22 cellular contexts compared by ENCODE assay signal in the genomic region with DNA sequence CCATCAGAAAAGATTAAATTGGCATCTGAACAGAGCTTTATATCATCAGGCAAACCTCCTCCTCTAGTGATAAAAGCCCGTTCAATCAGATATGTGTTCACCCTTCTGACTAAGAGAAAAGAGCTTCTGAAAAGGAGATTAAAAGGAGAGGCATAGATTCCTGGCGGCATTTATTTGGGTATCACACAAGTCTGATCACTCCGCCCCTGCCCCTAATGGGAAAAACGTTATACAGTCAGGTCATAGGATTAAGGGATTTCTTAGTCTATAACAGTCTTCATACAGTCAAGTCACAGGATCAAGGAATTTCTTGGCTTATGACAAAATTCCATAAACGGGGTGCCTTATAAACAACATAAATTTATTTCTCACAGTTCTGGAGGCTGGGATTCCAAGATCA.
DNase-seq lines count a peak whose midpoint lies in the region; ATAC-seq and TF ChIP-seq lines count a peak whose summit lies in the region.
"Had no signal": no experiment of that assay in that cellular context is flagged by ENCODE, and none has a peak within 500 bp of the region (broad histone marks: within the 10 kb centered on the region; RNA-seq: fewer than 3 reads in every experiment).

No MANE protein-coding gene starts in this region.

- no peak for DNase-seq in activated CD8-positive, alpha-beta memory T cell treated with anti-CD3 and anti-CD28 coated beads, Interleukin-2, amount 10 ng/mL, durations not matched to agents 7 days and 5 days
- no peak for DNase-seq in activated CD8-positive, alpha-beta memory T cell treated with anti-CD3 and anti-CD28 coated beads for 24 hours
- no peak for DNase-seq in CD4-positive, alpha-beta T cell
- DNase-seq in CD4-positive, alpha-beta memory T cell = no peak
- no peak for DNase-seq in naive thymus-derived CD4-positive, alpha-beta T cell
- no peak for DNase-seq in activated T-helper 2 cell treated with anti-CD3 and anti-CD28 coated beads, Interferon-gamma antibody, Interleukin-2, Interleukin-4, amounts not matched to agents 10 μg/mL and 5 μg/mL and 100 μg/mL, durations not matched to agents 14 hours and 24 hours and 36 hours (ENCODE audit: low spot score)
- DNase-seq: C1 segment of cervical spinal cord; DMS153; DND-41; KBM-7; MV-4-11; NCI-H1105; NCI-H1436 treated with DMSO at 0.1 percent for 48 hours; NCI-H187 treated with DMSO at 0.1 percent for 48 hours; NCI-H2107; NCI-H524; NCI-H748 treated with DMSO at 0.1 percent for 48 hours; NK-92 treated with Interleukin-12 subunit alpha and Interleukin-12 subunit beta, amount 100 ng/mL, for 24 hours; PC-3; SJCRH30 had no signal

- peaks cover 35% of the 10 kb centered on the region for H3K36me3 Mint-ChIP-seq in activated CD8-positive, alpha-beta memory T cell treated with anti-CD3 and anti-CD28 coated beads, Interleukin-2, amount 10 ng/mL, durations not matched to agents 7 days and 5 days
- H3K36me3 Mint-ChIP-seq in CD4-positive, alpha-beta T cell (ENCODE audit: low read depth) = peaks cover 20% of the 10 kb centered on the region
- peaks cover 6 to 8% of the 10 kb centered on the region in 2 donors for H3K36me3 Mint-ChIP-seq in CD4-positive, alpha-beta memory T cell
- H3K36me3 Mint-ChIP-seq in naive thymus-derived CD4-positive, alpha-beta T cell = peaks cover 0 to 37% (median 9%) of the 10 kb centered on the region in 5 donors
- H3K36me3 Mint-ChIP-seq in activated T-helper 2 cell treated with anti-CD3 and anti-CD28 coated beads, Interferon-gamma antibody, Interleukin-2, Interleukin-4, amounts not matched to agents 10 μg/mL and 5 μg/mL and 100 μg/mL, durations not matched to agents 14 hours and 24 hours and 36 hours (ENCODE audit: low read depth) = peaks cover 33% of the 10 kb centered on the region

- CTCF ChIA-PET in activated CD8-positive, alpha-beta memory T cell treated with anti-CD3 and anti-CD28 coated beads, Interleukin-2, amount 10 ng/mL, durations not matched to agents 7 days and 5 days (lab: Charles Lee) = interaction anchor here (1.0 to 3.1 kb wide), 3 partner anchors 10 to 275 kb away, joined by 3 to 11 read pairs (median 4); no protein-coding TSS in a partner anchor
- CTCF ChIA-PET in CD4-positive, alpha-beta T cell (lab: Charles Lee) = interaction anchor here (1.2 kb wide), 1 partner anchor 14 kb away, joined by 4 read pairs; no protein-coding TSS in a partner anchor
- CTCF ChIA-PET in CD4-positive, alpha-beta memory T cell (lab: Charles Lee; ENCODE audit: partially characterized antibody) = interaction anchor here (0.7 to 2.5 kb wide), 6 partner anchors 7 to 1359 kb away, joined by 3 to 10 read pairs (median 4); no protein-coding TSS in a partner anchor
- CTCF ChIA-PET in naive thymus-derived CD4-positive, alpha-beta T cell (lab: Charles Lee) = interaction anchor here (1.5 to 1.8 kb wide), 2 partner anchors 11 to 161 kb away, joined by 5 to 6 read pairs; no protein-coding TSS in a partner anchor

- no peaks in the 10 kb centered on the region for H3K27me3 ChIP-seq in CD4-positive, alpha-beta T cell (ENCODE audit: control insufficient read depth, insufficient read depth, low read length)
- no peaks in the 10 kb centered on the region for H3K27me3 ChIP-seq in CD4-positive, alpha-beta memory T cell (ENCODE audit: insufficient read depth, low read length)
- H3K27me3 ChIP-seq in naive thymus-derived CD4-positive, alpha-beta T cell (ENCODE audit: control insufficient read depth in 2 of 2, insufficient read depth in 2 of 2, low read length in 2 of 2) = no peaks in the 10 kb centered on the region
- H3K27me3 ChIP-seq: SJCRH30 had no signal

- H3K9me3 Mint-ChIP-seq in activated CD8-positive, alpha-beta memory T cell treated with anti-CD3 and anti-CD28 coated beads, Interleukin-2, amount 10 ng/mL, durations not matched to agents 7 days and 5 days (ENCODE audit: low read depth) = peaks cover 4% of the 10 kb centered on the region
- peaks cover 3% of the 10 kb centered on the region for H3K9me3 Mint-ChIP-seq in CD4-positive, alpha-beta T cell
- peaks cover 0 to 11% (median 7%) of the 10 kb centered on the region in 8 donors for H3K9me3 Mint-ChIP-seq in CD4-positive, alpha-beta memory T cell
- H3K9me3 Mint-ChIP-seq in naive thymus-derived CD4-positive, alpha-beta T cell = peaks cover 0 to 25% (median 5%) of the 10 kb centered on the region in 11 donors
- peaks cover 17% of the 10 kb centered on the region for H3K9me3 Mint-ChIP-seq in activated T-helper 2 cell treated with anti-CD3 and anti-CD28 coated beads, Interferon-gamma antibody, Interleukin-2, Interleukin-4, amounts not matched to agents 10 μg/mL and 5 μg/mL and 100 μg/mL, durations not matched to agents 14 hours and 24 hours and 36 hours

- TF ChIP-seq CTCF in CD4-positive, alpha-beta T cell (IDR thresholded peaks at IDR 0.05) = no peak

- H3K27ac ChIP-seq in CD4-positive, alpha-beta T cell (ENCODE audit: low read depth, low read length) = no peak overlapping the region
- H3K27ac ChIP-seq in CD4-positive, alpha-beta memory T cell (ENCODE audit: low read depth, low read length) = no peak overlapping the region
- H3K27ac ChIP-seq in naive thymus-derived CD4-positive, alpha-beta T cell (ENCODE audit: low read depth, low read length) = no peak overlapping the region
- H3K27ac ChIP-seq: SJCRH30 had no signal

- H3K9me3 ChIP-seq in CD4-positive, alpha-beta T cell (ENCODE audit: control insufficient read depth, low read length) = no peaks in the 10 kb centered on the region
- no peaks in the 10 kb centered on the region for H3K9me3 ChIP-seq in CD4-positive, alpha-beta memory T cell (ENCODE audit: control insufficient read depth in 1 of 2, low read length in 2 of 2)
- peaks cover 0 to 4% (median 0%) of the 10 kb centered on the region in 3 experiments for H3K9me3 ChIP-seq in naive thymus-derived CD4-positive, alpha-beta T cell (ENCODE audit: control insufficient read depth in 2 of 3, low read length in 3 of 3)
- H3K9me3 ChIP-seq: SJCRH30 had no signal

- POLR2A ChIA-PET in CD4-positive, alpha-beta T cell (lab: Charles Lee) = interaction anchor here (1.1 kb wide), 2 partner anchors 9 to 13 kb away, joined by 3 to 4 read pairs; no protein-coding TSS in a partner anchor
- POLR2A ChIA-PET in CD4-positive, alpha-beta memory T cell (lab: Charles Lee; ENCODE audit: partially characterized antibody) = interaction anchor here (1.0 kb wide), 1 partner anchor 8 kb away, joined by 4 read pairs; no protein-coding TSS in a partner anchor
- POLR2A ChIA-PET in naive thymus-derived CD4-positive, alpha-beta T cell (lab: Charles Lee) = interaction anchor here (1.1 to 2.5 kb wide), 5 partner anchors 10 to 95 kb away, joined by 3 to 9 read pairs (median 4); no protein-coding TSS in a partner anchor

- intact Hi-C loops in CD4-positive, alpha-beta T cell (cut with DNase I, micrococcal nuclease) = no loop called here
- intact Hi-C loops in CD4-positive, alpha-beta memory T cell (cut with micrococcal nuclease) = loop anchor here (10.0 kb wide), 1 partner anchor 976 kb away; a partner anchor contains a TSS
- intact Hi-C loops in naive thymus-derived CD4-positive, alpha-beta T cell (cut with micrococcal nuclease) = loop anchor here in 1 of 2 donors (10.0 kb wide), 1 partner anchor 46 kb away; no protein-coding TSS in a partner anchor
- intact Hi-C loops in activated T-helper 2 cell treated with anti-CD3 and anti-CD28 coated beads, Interferon-gamma antibody, Interleukin-2, Interleukin-4, amounts not matched to agents 10 μg/mL and 5 μg/mL and 100 μg/mL, durations not matched to agents 14 hours and 24 hours and 36 hours (cut with micrococcal nuclease) = no loop called here

- peak overlapping the region; percentile 26 for H3K27ac Mint-ChIP-seq in activated CD8-positive, alpha-beta memory T cell treated with anti-CD3 and anti-CD28 coated beads, Interleukin-2, amount 10 ng/mL, durations not matched to agents 7 days and 5 days
- H3K27ac Mint-ChIP-seq in CD4-positive, alpha-beta T cell = peak overlapping the region; percentile 40
- H3K27ac Mint-ChIP-seq in CD4-positive, alpha-beta memory T cell = peak overlapping the region in 5 of 7 donors; percentile 5 to 79 (median 15)
- H3K27ac Mint-ChIP-seq in naive thymus-derived CD4-positive, alpha-beta T cell = peak overlapping the region in 7 of 9 donors; percentile 38 to 100 (median 71)
- no peak overlapping the region for H3K27ac Mint-ChIP-seq in activated T-helper 2 cell treated with anti-CD3 and anti-CD28 coated beads, Interferon-gamma antibody, Interleukin-2, Interleukin-4, amounts not matched to agents 10 μg/mL and 5 μg/mL and 100 μg/mL, durations not matched to agents 14 hours and 24 hours and 36 hours

- peaks cover 75% of the 10 kb centered on the region for H3K4me1 Mint-ChIP-seq in activated CD8-positive, alpha-beta memory T cell treated with anti-CD3 and anti-CD28 coated beads, Interleukin-2, amount 10 ng/mL, durations not matched to agents 7 days and 5 days
- peaks cover 75% of the 10 kb centered on the region for H3K4me1 Mint-ChIP-seq in CD4-positive, alpha-beta T cell (ENCODE audit: low read depth)
- H3K4me1 Mint-ChIP-seq in CD4-positive, alpha-beta memory T cell = peaks cover 56 to 77% (median 66%) of the 10 kb centered on the region in 4 donors
- peaks cover 53 to 85% (median 73%) of the 10 kb centered on the region in 7 donors for H3K4me1 Mint-ChIP-seq in naive thymus-derived CD4-positive, alpha-beta T cell
- peaks cover 69% of the 10 kb centered on the region for H3K4me1 Mint-ChIP-seq in activated T-helper 2 cell treated with anti-CD3 and anti-CD28 coated beads, Interferon-gamma antibody, Interleukin-2, Interleukin-4, amounts not matched to agents 10 μg/mL and 5 μg/mL and 100 μg/mL, durations not matched to agents 14 hours and 24 hours and 36 hours (ENCODE audit: low read depth)

- no peak overlapping the region for H3K4me3 Mint-ChIP-seq in activated CD8-positive, alpha-beta memory T cell treated with anti-CD3 and anti-CD28 coated beads, Interleukin-2, amount 10 ng/mL, durations not matched to agents 7 days and 5 days
- no peak overlapping the region for H3K4me3 Mint-ChIP-seq in CD4-positive, alpha-beta T cell
- peak overlapping the region in 2 of 8 donors; percentile 6 to 10 for H3K4me3 Mint-ChIP-seq in CD4-positive, alpha-beta memory T cell
- H3K4me3 Mint-ChIP-seq in naive thymus-derived CD4-positive, alpha-beta T cell = no peak overlapping the region
- H3K4me3 Mint-ChIP-seq in activated T-helper 2 cell treated with anti-CD3 and anti-CD28 coated beads, Interferon-gamma antibody, Interleukin-2, Interleukin-4, amounts not matched to agents 10 μg/mL and 5 μg/mL and 100 μg/mL, durations not matched to agents 14 hours and 24 hours and 36 hours (ENCODE audit: low read depth) = no peak overlapping the region

- H3K36me3 ChIP-seq in CD4-positive, alpha-beta memory T cell (ENCODE audit: insufficient read depth, low read length) = no peaks in the 10 kb centered on the region
- no peaks in the 10 kb centered on the region for H3K36me3 ChIP-seq in naive thymus-derived CD4-positive, alpha-beta T cell (ENCODE audit: control insufficient read depth in 2 of 3, insufficient read depth in 3 of 3, low read length in 3 of 3)
- H3K36me3 ChIP-seq: SJCRH30 had no signal

- H3K4me3 ChIP-seq in CD4-positive, alpha-beta memory T cell (ENCODE audit: low read length in 2 of 2) = no peak overlapping the region
- H3K4me3 ChIP-seq in naive thymus-derived CD4-positive, alpha-beta T cell (ENCODE audit: low read length) = no peak overlapping the region
- H3K4me3 ChIP-seq: SJCRH30 had no signal

- no peaks in the 10 kb centered on the region for H3K27me3 Mint-ChIP-seq in activated CD8-positive, alpha-beta memory T cell treated with anti-CD3 and anti-CD28 coated beads, Interleukin-2, amount 10 ng/mL, durations not matched to agents 7 days and 5 days
- H3K27me3 Mint-ChIP-seq in CD4-positive, alpha-beta T cell = no peaks in the 10 kb centered on the region
- no peaks in the 10 kb centered on the region for H3K27me3 Mint-ChIP-seq in CD4-positive, alpha-beta memory T cell
- no peaks in the 10 kb centered on the region for H3K27me3 Mint-ChIP-seq in naive thymus-derived CD4-positive, alpha-beta T cell
- no peaks in the 10 kb centered on the region for H3K27me3 Mint-ChIP-seq in activated T-helper 2 cell treated with anti-CD3 and anti-CD28 coated beads, Interferon-gamma antibody, Interleukin-2, Interleukin-4, amounts not matched to agents 10 μg/mL and 5 μg/mL and 100 μg/mL, durations not matched to agents 14 hours and 24 hours and 36 hours (ENCODE audit: low read depth)

- H3K4me1 ChIP-seq in CD4-positive, alpha-beta memory T cell (ENCODE audit: insufficient read depth, low read length) = peaks cover 63% of the 10 kb centered on the region
- peaks cover 54 to 56% of the 10 kb centered on the region in 2 donors for H3K4me1 ChIP-seq in naive thymus-derived CD4-positive, alpha-beta T cell (ENCODE audit: control insufficient read depth in 2 of 2, insufficient read depth in 2 of 2, low read length in 2 of 2)
- H3K4me1 ChIP-seq: SJCRH30 had no signal

- ATAC-seq in activated CD8-positive, alpha-beta memory T cell treated with anti-CD3 and anti-CD28 coated beads, Interleukin-2, amount 10 ng/mL, durations not matched to agents 7 days and 5 days = no peak
- no peak for ATAC-seq in CD4-positive, alpha-beta T cell (ENCODE audit: poor library complexity)
- ATAC-seq in naive thymus-derived CD4-positive, alpha-beta T cell = no peak
- no peak for ATAC-seq in GM21619 (IDR thresholded peaks at IDR 0.05; ENCODE audit: unreplicated experiment)
- ATAC-seq: HCT116, PC-3 had no signal
